Comparison of ENCODE assay signal across 16 cellular contexts in the genomic region with DNA sequence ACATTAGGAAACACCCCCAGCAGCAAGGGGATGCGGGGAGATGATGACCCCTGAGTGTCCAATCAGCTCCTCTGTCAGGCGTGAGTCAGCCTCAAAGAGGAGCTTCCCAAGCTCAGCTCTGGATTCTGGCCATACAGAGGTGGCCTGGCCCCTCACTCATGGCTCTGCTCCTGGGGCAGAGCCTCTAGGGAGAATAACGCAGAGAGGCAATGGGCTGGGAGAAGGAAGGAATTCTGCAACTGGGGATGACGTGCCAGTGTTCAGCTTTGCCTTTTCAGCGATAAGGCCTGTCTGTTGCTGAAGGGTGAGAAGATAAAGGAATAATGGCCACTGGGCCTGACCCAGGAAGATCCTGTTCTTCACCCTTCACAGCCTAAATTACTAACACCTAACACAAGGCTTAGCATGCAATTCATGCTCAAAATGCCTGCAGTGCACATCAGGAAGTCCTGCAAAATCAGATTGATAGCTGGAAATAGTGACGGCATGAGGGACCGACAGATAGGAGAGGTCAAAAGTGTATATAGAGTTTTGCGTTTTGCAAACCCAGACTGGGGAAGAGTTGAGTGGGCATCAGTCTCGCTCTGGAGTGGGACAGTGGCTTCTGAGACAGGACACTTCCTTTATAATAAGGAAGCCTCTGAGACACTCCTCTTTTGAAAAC.
DNase-seq lines count a peak whose midpoint lies in the region; ATAC-seq and TF ChIP-seq lines count a peak whose summit lies in the region.
"Had no signal": no experiment of that assay in that cellular context is flagged by ENCODE, and none has a peak within 500 bp of the region (broad histone marks: within the 10 kb centered on the region; RNA-seq: fewer than 3 reads in every experiment).

No MANE protein-coding gene starts in this region.

- H3K27ac Mint-ChIP-seq in activated CD8-positive, alpha-beta memory T cell treated with anti-CD3 and anti-CD28 coated beads, Interleukin-2, amount 10 ng/mL, durations not matched to agents 7 days and 5 days, result no peak overlapping the region

- H3K4me3 ChIP-seq in heart left ventricle (no peak overlapping the region), fibroblast of pulmonary artery (replicated peaks; ENCODE audit: low read depth, low read length) (no peak overlapping the region), upper lobe of right lung (no peak overlapping the region)

- intact Hi-C loops in heart left ventricle (cut with DNase I), result no loop called here
- intact Hi-C loops in Right ventricle myocardium inferior (cut with DNase I), result no loop called here
- intact Hi-C loops in upper lobe of right lung (cut with DNase I), result no loop called here

- no peaks in the 10 kb centered on the region for H3K36me3 ChIP-seq in heart left ventricle
- no peaks in the 10 kb centered on the region for H3K36me3 ChIP-seq in upper lobe of right lung

- CTCF ChIA-PET in activated CD8-positive, alpha-beta memory T cell treated with anti-CD3 and anti-CD28 coated beads, Interleukin-2, amount 10 ng/mL, durations not matched to agents 7 days and 5 days (lab: Charles Lee), result interaction anchor here (1.5 to 4.9 kb wide), 2 partner anchors 31 to 138 kb away, joined by 3 to 35 read pairs; no protein-coding TSS in a partner anchor

- ATAC-seq in heart left ventricle, result peak in 3 of 4 donors; percentile 10 to 54 (median 42)
- no peak for ATAC-seq in Right ventricle myocardium inferior
- peak; percentile 26 for ATAC-seq in upper lobe of right lung
- no peak for ATAC-seq in activated CD8-positive, alpha-beta memory T cell treated with anti-CD3 and anti-CD28 coated beads, Interleukin-2, amount 10 ng/mL, durations not matched to agents 7 days and 5 days

- H3K4me1 ChIP-seq in heart left ventricle, result peaks cover 0 to 15% (median 0%) of the 10 kb centered on the region in 12 donors
- no peaks in the 10 kb centered on the region for H3K4me1 ChIP-seq in upper lobe of right lung

- peaks cover 2% of the 10 kb centered on the region for H3K36me3 Mint-ChIP-seq in activated CD8-positive, alpha-beta memory T cell treated with anti-CD3 and anti-CD28 coated beads, Interleukin-2, amount 10 ng/mL, durations not matched to agents 7 days and 5 days

- peak in 2 of 5 donors; percentile 28 to 33 for DNase-seq in heart left ventricle
- no peak for DNase-seq in Right ventricle myocardium inferior (ENCODE audit: missing footprints)
- DNase-seq in amniotic epithelial cell (ENCODE audit: low read depth), result peak; percentile 45
- DNase-seq in fibroblast of pulmonary artery (ENCODE audit: low read depth), result peak; percentile 40
- DNase-seq in upper lobe of right lung, result no peak
- DNase-seq in activated CD8-positive, alpha-beta memory T cell treated with anti-CD3 and anti-CD28 coated beads, Interleukin-2, amount 10 ng/mL, durations not matched to agents 7 days and 5 days, result no peak
- no peak for DNase-seq in kidney tubule cell (ENCODE audit: low spot score)
- DNase-seq in effector CD4-positive, alpha-beta T cell, result no peak
- DNase-seq: DMS53, HCEC 1CT, IMR-90, NCI-H1417, NCI-H1930, NCI-H2171 treated with DMSO at 0.1 percent for 48 hours, NCI-H510A, NCI-H82 had no signal

- no peaks in the 10 kb centered on the region for H3K4me1 Mint-ChIP-seq in activated CD8-positive, alpha-beta memory T cell treated with anti-CD3 and anti-CD28 coated beads, Interleukin-2, amount 10 ng/mL, durations not matched to agents 7 days and 5 days

- no peak for TF ChIP-seq POLR2A in heart left ventricle (IDR thresholded peaks at IDR 0.05)

- no peaks in the 10 kb centered on the region for H3K9me3 Mint-ChIP-seq in activated CD8-positive, alpha-beta memory T cell treated with anti-CD3 and anti-CD28 coated beads, Interleukin-2, amount 10 ng/mL, durations not matched to agents 7 days and 5 days (ENCODE audit: low read depth)

- TF ChIP-seq CTCF in heart left ventricle (IDR thresholded peaks at IDR 0.05) (no peak), fibroblast of pulmonary artery (IDR thresholded peaks at IDR 0.05; ENCODE audit: low read length, missing control alignments) (no peak), upper lobe of right lung (IDR thresholded peaks at IDR 0.05) (no peak)

- no peaks in the 10 kb centered on the region for H3K27me3 ChIP-seq in heart left ventricle
- H3K27me3 ChIP-seq in upper lobe of right lung, result no peaks in the 10 kb centered on the region

- H3K4me3 Mint-ChIP-seq in activated CD8-positive, alpha-beta memory T cell treated with anti-CD3 and anti-CD28 coated beads, Interleukin-2, amount 10 ng/mL, durations not matched to agents 7 days and 5 days, result no peak overlapping the region

- H3K27ac ChIP-seq in heart left ventricle (peak overlapping the region in 1 of 12 donors; percentile 5), upper lobe of right lung (no peak overlapping the region)

- H3K9me3 ChIP-seq in heart left ventricle (no peaks in the 10 kb centered on the region), upper lobe of right lung (no peaks in the 10 kb centered on the region)

- 35 to 45% (median 37%) methylated on average over 7 to 9 of the region's 9 CpGs for WGBS in heart left ventricle, 4 donors

- no peaks in the 10 kb centered on the region for H3K27me3 Mint-ChIP-seq in activated CD8-positive, alpha-beta memory T cell treated with anti-CD3 and anti-CD28 coated beads, Interleukin-2, amount 10 ng/mL, durations not matched to agents 7 days and 5 days

Comparison
In these comparisons a context has a peak if more than half of its experiments do, and no peak if none do; other contexts are left out.
1. ATAC-seq: peak in heart left ventricle (3 of 4) and upper lobe of right lung (single experiment); none in Right ventricle myocardium inferior (single experiment) and activated CD8-positive, alpha-beta memory T cell treated with anti-CD3 and anti-CD28 coated beads, Interleukin-2, amount 10 ng/mL, durations not matched to agents 7 days and 5 days (single experiment).
2. DNase-seq: peak in amniotic epithelial cell (single experiment) and fibroblast of pulmonary artery (single experiment); none in Right ventricle myocardium inferior (single experiment), upper lobe of right lung (single experiment), activated CD8-positive, alpha-beta memory T cell treated with anti-CD3 and anti-CD28 coated beads, Interleukin-2, amount 10 ng/mL, durations not matched to agents 7 days and 5 days (single experiment), kidney tubule cell (single experiment) and effector CD4-positive, alpha-beta T cell (single experiment).